Comparison of ENCODE assay signal across 1 cellular context in genomic region chr15:71362556-71362955, GRCh38.
TF ChIP-seq lines count a peak whose summit lies in the region.

No MANE protein-coding gene starts in this region.

TF ChIP-seq in GM23338, 12 proteins besides CTCF, POLR2A, EP300 and RAD21 (continued from another document):
- TF ChIP-seq ZNF462 (CRISPR knock-in tag; IDR thresholded peaks at IDR 0.05) = no peak
- no peak for TF ChIP-seq STAT1 (IDR thresholded peaks at IDR 0.05; ENCODE audit: unreplicated experiment)
- no peak for TF ChIP-seq NANOG (IDR thresholded peaks at IDR 0.05; ENCODE audit: borderline replicate concordance)
- TF ChIP-seq ZNF114 (CRISPR knock-in tag; IDR thresholded peaks at IDR 0.05) = no peak
- no peak for TF ChIP-seq POLR2AphosphoS5 (IDR thresholded peaks at IDR 0.05; ENCODE audit: low read depth)
- no peak for TF ChIP-seq EZH2phosphoT487 (IDR thresholded peaks at IDR 0.05; ENCODE audit: unreplicated experiment)
- TF ChIP-seq JUNB (IDR thresholded peaks at IDR 0.05; ENCODE audit: unreplicated experiment) = no peak
- TF ChIP-seq, protein P1, sequence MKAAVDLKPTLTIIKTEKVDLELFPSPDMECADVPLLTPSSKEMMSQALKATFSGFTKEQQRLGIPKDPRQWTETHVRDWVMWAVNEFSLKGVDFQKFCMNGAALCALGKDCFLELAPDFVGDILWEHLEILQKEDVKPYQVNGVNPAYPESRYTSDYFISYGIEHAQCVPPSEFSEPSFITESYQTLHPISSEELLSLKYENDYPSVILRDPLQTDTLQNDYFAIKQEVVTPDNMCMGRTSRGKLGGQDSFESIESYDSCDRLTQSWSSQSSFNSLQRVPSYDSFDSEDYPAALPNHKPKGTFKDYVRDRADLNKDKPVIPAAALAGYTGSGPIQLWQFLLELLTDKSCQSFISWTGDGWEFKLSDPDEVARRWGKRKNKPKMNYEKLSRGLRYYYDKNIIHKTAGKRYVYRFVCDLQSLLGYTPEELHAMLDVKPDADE (IDR thresholded peaks at IDR 0.05) = no peak
